22 cellular contexts compared by ENCODE assay signal in the genomic region with DNA sequence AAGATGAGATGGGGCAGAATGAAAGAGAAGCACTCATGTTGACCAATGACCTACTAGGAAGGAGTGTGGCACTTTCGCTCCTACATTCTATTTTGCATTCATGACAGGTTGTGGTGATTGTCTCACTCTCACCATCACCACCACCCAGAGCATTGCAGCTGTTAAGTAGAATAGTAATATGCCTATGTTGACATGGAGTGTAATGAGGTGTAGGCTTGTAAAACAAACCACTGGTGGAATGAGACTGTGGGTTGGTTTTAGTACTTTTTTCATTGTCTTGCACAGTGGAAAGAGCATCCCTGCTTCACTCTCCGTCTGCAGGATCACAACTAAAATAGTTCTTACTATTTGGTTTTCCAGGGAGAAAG.
"Had no signal": no experiment of that assay in that cellular context is flagged by ENCODE, and none has a peak within 500 bp of the region (broad histone marks: within the 10 kb centered on the region; RNA-seq: fewer than 3 reads in every experiment).

No MANE protein-coding gene starts in this region.

- H3K27me3 ChIP-seq: colonic mucosa, esophagus squamous epithelium, left lung had no signal

- H3K9me3 ChIP-seq: colonic mucosa, esophagus squamous epithelium, gastroesophageal sphincter, left lung, lower lobe of right lung, mucosa of descending colon had no signal

- ATAC-seq: effector memory CD8-positive, alpha-beta T cell; esophagus mucosa; gastroesophageal sphincter; heart right ventricle; left cardiac atrium; left lung; left ventricle myocardium superior; lower lobe of right lung; mucosa of descending colon; naive thymus-derived CD8-positive, alpha-beta T cell had no signal

- DNase-seq: colonic mucosa; cortex of kidney; effector CD8-positive, alpha-beta T cell; effector memory CD8-positive, alpha-beta T cell; endodermal cell; erythroblast; esophagus squamous epithelium; foreskin fibroblast; head of caudate nucleus; heart right ventricle; hippocampal formation; left cardiac atrium; left lung; left ventricle myocardium superior; lower lobe of right lung; mesenchymal stem cell; mucosa of descending colon; naive B cell; naive thymus-derived CD8-positive, alpha-beta T cell had no signal

- H3K36me3 ChIP-seq: colonic mucosa, esophagus squamous epithelium, gastroesophageal sphincter, heart right ventricle, left lung, lower lobe of right lung had no signal

- H3K27ac ChIP-seq: colonic mucosa, epithelial cell of prostate, esophagus squamous epithelium, gastroesophageal sphincter, heart right ventricle, left lung, lower lobe of right lung had no signal

- H3K4me1 ChIP-seq: colonic mucosa, esophagus squamous epithelium, gastroesophageal sphincter, heart right ventricle, left lung, lower lobe of right lung had no signal

- H3K4me3 ChIP-seq: colonic mucosa, esophagus squamous epithelium, gastroesophageal sphincter, heart right ventricle, left lung, lower lobe of right lung, mucosa of descending colon had no signal
